In the genomic region with DNA sequence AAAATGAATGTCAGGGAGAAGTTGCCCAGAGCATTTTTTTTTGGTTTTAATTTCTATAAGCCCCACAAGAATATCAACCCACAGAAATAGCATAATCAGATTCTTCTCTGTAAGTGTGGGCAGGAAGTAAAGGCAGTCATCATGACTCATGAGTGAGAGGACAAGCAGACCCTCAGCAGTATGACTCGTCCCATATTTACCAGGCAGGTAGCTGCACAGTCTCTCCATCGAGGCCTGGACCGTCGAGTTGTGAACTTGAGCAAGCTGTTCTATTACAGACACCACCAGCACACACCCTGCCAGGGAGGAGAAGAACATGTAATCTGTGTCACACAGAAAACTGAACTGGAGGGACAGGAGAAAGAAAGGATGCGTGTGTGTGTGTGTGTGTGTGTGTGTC, we compare ENCODE assay signal across 9 cellular contexts. TPM values are rescaled to one million over a fixed set of nuclear protein-coding genes. Genes with fewer than 3 reads are reported as not detected.
DNase-seq lines count a peak whose midpoint lies in the region; ATAC-seq and TF ChIP-seq lines count a peak whose summit lies in the region.
"Had no signal": no experiment of that assay in that cellular context is flagged by ENCODE, and none has a peak within 500 bp of the region (broad histone marks: within the 10 kb centered on the region; RNA-seq: fewer than 3 reads in every experiment).

No MANE protein-coding gene starts in this region.

- TF ChIP-seq CTCF in IMR-90 (conservative IDR thresholded peaks at IDR 0.05; ENCODE audit: low read depth, low read length) (no peak), fibroblast of mammary gland (conservative IDR thresholded peaks at IDR 0.05; ENCODE audit: control insufficient read depth, insufficient read depth, low read depth, low read length) (no peak)

- H2AFZ ChIP-seq in IMR-90 (replicated peaks; ENCODE audit: low read length, poor library complexity) = no peak overlapping the region

- H3K56ac ChIP-seq in IMR-90 (ENCODE audit: extremely low read depth, insufficient read depth, low read length) = no peak overlapping the region

- DNase-seq in IMR-90 (peak; percentile 41), fibroblast of mammary gland (ENCODE audit: low read depth) (peak; percentile 52), NCI-H526 (lab: John Stamatoyannopoulos, UW) (no peak)
- DNase-seq in activated CD8-positive, alpha-beta memory T cell treated with anti-CD3 and anti-CD28 coated beads for 24 hours = peak; percentile 86
- peak; percentile 31 to 45 for DNase-seq in stimulated activated CD8-positive, alpha-beta memory T cell treated with anti-CD3 and anti-CD28 coated beads, Interleukin-15, amount 100 ng/mL, for 4 hours (ENCODE audit: low read depth in 2 of 2)
- no peak for DNase-seq in central memory CD4-positive, alpha-beta T cell
- DNase-seq: NCI-H345 had no signal

- H2BK20ac ChIP-seq in IMR-90 (ENCODE audit: low read depth, low read length) = no peak overlapping the region

- WGBS in IMR-90 (ENCODE audit: extremely low coverage in 2 of 2, insufficient read length in 1 of 2), 2 experiments = no CpG with 5 or more reads among the region's 5 CpGs

- no peak overlapping the region for H3K4ac ChIP-seq in IMR-90 (ENCODE audit: low read depth, low read length)

- CTCF ChIA-PET in IMR-90 (lab: Yijun Ruan, JAX) = no interaction called here

- H3K9ac ChIP-seq in IMR-90 (ENCODE audit: low read depth, low read length) = no peak overlapping the region

- BruUV-seq in IMR-90 (replicated peaks; lab: Mats Ljungman, UMichigan) = no TSS peak

- H3K4me3 ChIP-seq in IMR-90 (ENCODE audit: insufficient read depth, low read depth, low read length) = no peak overlapping the region
- H3K4me3 ChIP-seq in fibroblast of mammary gland (ENCODE audit: control insufficient read depth, low read depth, low read length) = no peak overlapping the region

- no peak overlapping the region for H2AK5ac ChIP-seq in IMR-90 (ENCODE audit: low read depth, low read length)

- no peak overlapping the region for H2BK120ac ChIP-seq in IMR-90 (ENCODE audit: low read depth, low read length)

- H2BK5ac ChIP-seq in IMR-90 (ENCODE audit: low read depth, low read length, poor library complexity, severe bottlenecking) = no peak overlapping the region

- H3K27me3 ChIP-seq in IMR-90 (ENCODE audit: control insufficient read depth, insufficient read depth, low read length) = peaks cover 2% of the 10 kb centered on the region; the same call in 1 of the 2 replicates

- H3K36me3 ChIP-seq in IMR-90 (ENCODE audit: control insufficient read depth, insufficient read depth, low read length) = no peaks in the 10 kb centered on the region

- H3K4me2 ChIP-seq in IMR-90 (ENCODE audit: low read depth, low read length) = no peak overlapping the region

- H3K18ac ChIP-seq in IMR-90 (ENCODE audit: low read depth, low read length) = no peak overlapping the region

- H4K91ac ChIP-seq in IMR-90 (ENCODE audit: insufficient read depth, low read depth, low read length) = no peak overlapping the region

- no peaks in the 10 kb centered on the region for H3K9me3 ChIP-seq in IMR-90 (ENCODE audit: control insufficient read depth, insufficient read depth, low read length)

- no peak overlapping the region for H4K8ac ChIP-seq in IMR-90 (ENCODE audit: low read depth in 2 of 2, low read length in 2 of 2)

- POLR2A ChIA-PET in IMR-90 (lab: Charles Lee; ENCODE audit: unreplicated experiment) = no interaction called here

- H3K23ac ChIP-seq in IMR-90 (ENCODE audit: low read depth, low read length) = no peak overlapping the region

- H3K9me1 ChIP-seq in IMR-90 (ENCODE audit: insufficient read depth, low read length) = no peaks in the 10 kb centered on the region

- no peak overlapping the region for H2BK15ac ChIP-seq in IMR-90 (ENCODE audit: low read depth, low read length)

- TF ChIP-seq RAD21 in IMR-90 (IDR thresholded peaks at IDR 0.05; ENCODE audit: low read length) = no peak

- dilution Hi-C loops in IMR-90 (cut with HindIII; ENCODE audit: low sequenced_read_pairs, unreplicated experiment) = no loop called here

- H3K79me1 ChIP-seq in IMR-90 (ENCODE audit: low read depth in 1 of 2, low read length in 2 of 2) = no peaks in the 10 kb centered on the region

- H2AK9ac ChIP-seq in IMR-90 (replicated peaks; ENCODE audit: low read depth, low read length, poor library complexity) = no peak overlapping the region

- TF ChIP-seq POLR2A in IMR-90 (IDR thresholded peaks at IDR 0.05; ENCODE audit: low read depth, low read length) = no peak

- ATAC-seq in IMR-90 (ENCODE audit: low read depth) (no peak), HG03097 (IDR thresholded peaks at IDR 0.05; ENCODE audit: low FRiP score, unreplicated experiment) (no peak), HG02571 (IDR thresholded peaks at IDR 0.05; ENCODE audit: unreplicated experiment) (no peak)

- intact Hi-C loops in IMR-90 (cut with micrococcal nuclease) = loop anchor here (5.0 kb wide), 1 partner anchor 176 kb away; no protein-coding TSS in a partner anchor

- no peaks in the 10 kb centered on the region for H3K4me1 ChIP-seq in IMR-90 (ENCODE audit: control insufficient read depth, insufficient read depth, low read length)

- no peaks in the 10 kb centered on the region for H4K20me1 ChIP-seq in IMR-90 (ENCODE audit: insufficient read depth, low read length)

- no peak overlapping the region for H3K14ac ChIP-seq in IMR-90 (replicated peaks; ENCODE audit: low read depth, low read length)

- in situ Hi-C loops in IMR-90 (cut with MboI; ENCODE audit: low sequenced_read_pairs) = loop anchor here (25.0 kb wide), 1 partner anchor 501 kb away; no protein-coding TSS in a partner anchor

- H3K27ac ChIP-seq in IMR-90 (ENCODE audit: insufficient read depth, low read length) = no peak overlapping the region

- H4K5ac ChIP-seq in IMR-90 (ENCODE audit: low read depth, low read length) = no peak overlapping the region

TF ChIP-seq in IMR-90, 13 proteins besides CTCF, POLR2A, EP300 and RAD21:
- TF ChIP-seq BHLHE40 (IDR thresholded peaks at IDR 0.05; ENCODE audit: low read depth, low read length) (no peak), SMC3 (IDR thresholded peaks at IDR 0.05; ENCODE audit: low read depth, low read length) (no peak), MAZ (IDR thresholded peaks at IDR 0.05; ENCODE audit: borderline replicate concordance, low read depth, low read length) (no peak), RFX5 (IDR thresholded peaks at IDR 0.05; ENCODE audit: low read depth, low read length) (no peak), MAFK (IDR thresholded peaks at IDR 0.05; ENCODE audit: low read depth, low read length) (no peak), ELK1 (IDR thresholded peaks at IDR 0.05; ENCODE audit: borderline replicate concordance, low read depth, low read length) (no peak), MXI1 (IDR thresholded peaks at IDR 0.05; ENCODE audit: borderline replicate concordance, low read depth, low read length) (no peak), CEBPB (IDR thresholded peaks at IDR 0.05; ENCODE audit: low read depth, low read length) (no peak), RCOR1 (IDR thresholded peaks at IDR 0.05; ENCODE audit: insufficient replicate concordance, low read length) (no peak), CHD1 (IDR thresholded peaks at IDR 0.05; ENCODE audit: low read depth, low read length) (no peak), NFE2L2 (IDR thresholded peaks at IDR 0.05; ENCODE audit: low read depth, low read length) (no peak), FOS (IDR thresholded peaks at IDR 0.05; ENCODE audit: low read depth, low read length) (no peak)
- TF ChIP-seq, protein P1, sequence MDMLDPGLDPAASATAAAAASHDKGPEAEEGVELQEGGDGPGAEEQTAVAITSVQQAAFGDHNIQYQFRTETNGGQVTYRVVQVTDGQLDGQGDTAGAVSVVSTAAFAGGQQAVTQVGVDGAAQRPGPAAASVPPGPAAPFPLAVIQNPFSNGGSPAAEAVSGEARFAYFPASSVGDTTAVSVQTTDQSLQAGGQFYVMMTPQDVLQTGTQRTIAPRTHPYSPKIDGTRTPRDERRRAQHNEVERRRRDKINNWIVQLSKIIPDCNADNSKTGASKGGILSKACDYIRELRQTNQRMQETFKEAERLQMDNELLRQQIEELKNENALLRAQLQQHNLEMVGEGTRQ (IDR thresholded peaks at IDR 0.05; ENCODE audit: low read depth, low read length) = no peak

RNA-seq across cellular contexts. Expression of gene AOAH, which starts 37.8 kb away (rescaled TPM):
- total RNA-seq in IMR-90 (2012; rRNA removed) = not detected in 2 replicates
- not detected in 2 replicates for polyA plus RNA-seq in IMR-90 (2012; rRNA removed)
- polyA plus RNA-seq in IMR-90 (2012; cell fraction: cytosol; rRNA removed) = not detected in 2 replicates
- not detected in 2 replicates for polyA plus RNA-seq in IMR-90 (2012; cell fraction: nucleus; rRNA removed; ENCODE audit: low replicate concordance)

Comparison
In these comparisons a context has a peak if more than half of its experiments do, and no peak if none do; other contexts are left out.
1. DNase-seq: peak in IMR-90 (single experiment), activated CD8-positive, alpha-beta memory T cell treated with anti-CD3 and anti-CD28 coated beads for 24 hours (single experiment), fibroblast of mammary gland (single experiment) and stimulated activated CD8-positive, alpha-beta memory T cell treated with anti-CD3 and anti-CD28 coated beads, Interleukin-15, amount 100 ng/mL, for 4 hours (2 of 2); none in NCI-H526 (0 of 2) and central memory CD4-positive, alpha-beta T cell (single experiment).